In genomic region chr12:63843613-63844390, GRCh38 we compare ENCODE assay signal across 8 cellular contexts. TPM values are rescaled to one million over a fixed set of nuclear protein-coding genes. Genes with fewer than 3 reads are reported as not detected.
DNase-seq lines count a peak whose midpoint lies in the region; ATAC-seq, FAIRE-seq and TF ChIP-seq lines count a peak whose summit lies in the region.

No MANE protein-coding gene starts in this region.

- peaks cover 10% of the 10 kb centered on the region for H3K4me1 Mint-ChIP-seq in T-helper 2 cell treated with Interferon-gamma antibody and Interleukin-4, amounts not matched to agents 5 μg/mL and 100 μg/mL, for 36 hours (ENCODE audit: low read depth)
- H3K4me1 Mint-ChIP-seq in astrocyte (ENCODE audit: low read depth, unreplicated experiment): peaks cover 10% of the 10 kb centered on the region

- H3K79me2 ChIP-seq in astrocyte (ENCODE audit: insufficient read depth, low read length) (peaks cover 43% of the 10 kb centered on the region), hepatocyte (peaks cover 33% of the 10 kb centered on the region)

- peak; percentile 95 for ATAC-seq in HG02852 (IDR thresholded peaks at IDR 0.05; ENCODE audit: unreplicated experiment)

- H3K9ac ChIP-seq in astrocyte (ENCODE audit: low read length): peak overlapping the region; percentile 96
- H3K9ac ChIP-seq in rectal smooth muscle tissue (ENCODE audit: low read length): peak overlapping the region; percentile 66

- peak; percentile 89 for FAIRE-seq in GM12892 (lab: Jason Lieb, UNC)
- no peak for FAIRE-seq in astrocyte (lab: Jason Lieb, UNC)

- H3K27me3 ChIP-seq in astrocyte (ENCODE audit: insufficient read depth, low read length): no peaks in the 10 kb centered on the region
- H3K27me3 ChIP-seq in hepatocyte: no peaks in the 10 kb centered on the region
- no peaks in the 10 kb centered on the region for H3K27me3 ChIP-seq in rectal smooth muscle tissue (ENCODE audit: control insufficient read depth, insufficient read depth, low read length)
- H3K27me3 ChIP-seq in vagina: no peaks in the 10 kb centered on the region

- under 1% methylated on average over 90 of the region's 96 CpGs for WGBS in hepatocyte (ENCODE audit: low lambda C conversion rate, missing lambda C conversion rate)

- H3K9me3 Mint-ChIP-seq in T-helper 2 cell treated with Interferon-gamma antibody and Interleukin-4, amounts not matched to agents 5 μg/mL and 100 μg/mL, for 36 hours: no peaks in the 10 kb centered on the region
- no peaks in the 10 kb centered on the region for H3K9me3 Mint-ChIP-seq in astrocyte (ENCODE audit: unreplicated experiment)

- H4K20me1 ChIP-seq in astrocyte (ENCODE audit: insufficient read depth, low read length) (peaks cover 21% of the 10 kb centered on the region), hepatocyte (ENCODE audit: insufficient read depth, poor library complexity, severe bottlenecking) (no peaks in the 10 kb centered on the region)

- H3K4me2 ChIP-seq in astrocyte (ENCODE audit: low read length) (peak overlapping the region; percentile 94), hepatocyte (peak overlapping the region; percentile 82)

- H3K9me3 ChIP-seq in astrocyte (ENCODE audit: insufficient read depth, low read depth, low read length): no peaks in the 10 kb centered on the region
- no peaks in the 10 kb centered on the region for H3K9me3 ChIP-seq in hepatocyte (ENCODE audit: low read depth)
- H3K9me3 ChIP-seq in vagina: no peaks in the 10 kb centered on the region

- TF ChIP-seq POLR2A in GM12892 (IDR thresholded peaks at IDR 0.05; ENCODE audit: low read depth, low read length): no peak
- TF ChIP-seq POLR2A in vagina (IDR thresholded peaks at IDR 0.05): peak in 1 of 2 donors; percentile 40

- H3K27ac ChIP-seq in astrocyte (ENCODE audit: low read depth, low read length) (peak overlapping the region; percentile 81), hepatocyte (peak overlapping the region; percentile 89), rectal smooth muscle tissue (ENCODE audit: low read depth, low read length) (peak overlapping the region; percentile 82), vagina (peak overlapping the region; percentile 94)

- intact Hi-C loops in vagina (cut with DNase I): loop anchor here (2.0 kb wide), 2 partner anchors 337 to 409 kb away; no protein-coding TSS in a partner anchor

- H3K36me3 ChIP-seq in astrocyte (ENCODE audit: insufficient read depth, low read length) (no peaks in the 10 kb centered on the region), hepatocyte (replicated peaks; ENCODE audit: insufficient read depth, low read depth) (no peaks in the 10 kb centered on the region), rectal smooth muscle tissue (ENCODE audit: control insufficient read depth, insufficient read depth, low read length) (no peaks in the 10 kb centered on the region), vagina (no peaks in the 10 kb centered on the region)

- peaks cover 2% of the 10 kb centered on the region for H3K36me3 Mint-ChIP-seq in T-helper 2 cell treated with Interferon-gamma antibody and Interleukin-4, amounts not matched to agents 5 μg/mL and 100 μg/mL, for 36 hours (ENCODE audit: low read depth)
- H3K36me3 Mint-ChIP-seq in astrocyte (ENCODE audit: low read depth, unreplicated experiment): no peaks in the 10 kb centered on the region

- H3K4me3 Mint-ChIP-seq in T-helper 2 cell treated with Interferon-gamma antibody and Interleukin-4, amounts not matched to agents 5 μg/mL and 100 μg/mL, for 36 hours: peak overlapping the region; percentile 62
- peak overlapping the region; percentile 77 for H3K4me3 Mint-ChIP-seq in astrocyte (ENCODE audit: unreplicated experiment)

- peaks cover 43% of the 10 kb centered on the region for H3K27me3 Mint-ChIP-seq in T-helper 2 cell treated with Interferon-gamma antibody and Interleukin-4, amounts not matched to agents 5 μg/mL and 100 μg/mL, for 36 hours (ENCODE audit: low read depth)
- H3K27me3 Mint-ChIP-seq in astrocyte (ENCODE audit: low read depth, unreplicated experiment): no peaks in the 10 kb centered on the region

- H2AFZ ChIP-seq in astrocyte (ENCODE audit: low read depth, low read length) (peak overlapping the region; percentile 91), hepatocyte (peak overlapping the region; percentile 93)

- no peaks in the 10 kb centered on the region for H3K4me1 ChIP-seq in astrocyte (ENCODE audit: insufficient read depth, low read length)
- H3K4me1 ChIP-seq in hepatocyte (ENCODE audit: insufficient read depth): peaks cover 9% of the 10 kb centered on the region
- H3K4me1 ChIP-seq in rectal smooth muscle tissue (ENCODE audit: control insufficient read depth, insufficient read depth, low read length): peaks cover 6% of the 10 kb centered on the region
- peaks cover 13% of the 10 kb centered on the region for H3K4me1 ChIP-seq in vagina

- H3K9me2 ChIP-seq in hepatocyte (replicated peaks; ENCODE audit: insufficient read depth): no peaks in the 10 kb centered on the region

- no peak overlapping the region for H3K27ac Mint-ChIP-seq in T-helper 2 cell treated with Interferon-gamma antibody and Interleukin-4, amounts not matched to agents 5 μg/mL and 100 μg/mL, for 36 hours
- no peak overlapping the region for H3K27ac Mint-ChIP-seq in astrocyte (ENCODE audit: unreplicated experiment)

- DNase-seq in GM12892 (ENCODE audit: insufficient read length): peak; percentile 80
- DNase-seq in NCI-H146 treated with DMSO at 0.1 percent for 48 hours (lab: John Stamatoyannopoulos, UW; ENCODE audit: unreplicated experiment): peak; percentile 88
- peak; percentile 76 for DNase-seq in T-helper 2 cell treated with Interferon-gamma antibody and Interleukin-4, amounts not matched to agents 5 μg/mL and 100 μg/mL, for 36 hours (ENCODE audit: low spot score)
- peak; percentile 90 for DNase-seq in astrocyte (ENCODE audit: low read depth)
- peak; percentile 97 for DNase-seq in hepatocyte (ENCODE audit: low spot score)
- DNase-seq in vagina (ENCODE audit: extremely low spot score in 2 of 2): peak in 1 of 2 donors; percentile 91

- TF ChIP-seq CTCF in astrocyte (IDR thresholded peaks at IDR 0.05; ENCODE audit: insufficient read depth, low read depth, low read length): peak; percentile 54
- peak; percentile 98 for TF ChIP-seq CTCF in hepatocyte (IDR thresholded peaks at IDR 0.05; ENCODE audit: poor library complexity)
- TF ChIP-seq CTCF in vagina (IDR thresholded peaks at IDR 0.05): peak; percentile 75 to 93 (median 93)

- H3K4me3 ChIP-seq in astrocyte (ENCODE audit: insufficient read depth, low read depth, low read length): peak overlapping the region; percentile 99
- H3K4me3 ChIP-seq in hepatocyte: peak overlapping the region; percentile 75
- peak overlapping the region; percentile 98 for H3K4me3 ChIP-seq in rectal smooth muscle tissue (ENCODE audit: low read length)
- peak overlapping the region; percentile 71 to 74 for H3K4me3 ChIP-seq in vagina

RNA-seq across cellular contexts. Expression of gene SRGAP1, which starts 0.7 kb away (rescaled TPM):
- polyA plus RNA-seq in GM12892 (2012; ENCODE audit: missing spikeins): 0.34 TPM
- total RNA-seq in astrocyte (15.2 TPM in 2 replicates), hepatocyte (10.8 and 18.9 TPM in 2 replicates), vagina (7.4 TPM)
- polyA plus RNA-seq in hepatocyte: 9.2 and 12.3 TPM in 2 replicates
